Comparison of ENCODE assay signal across 8 cellular contexts in genomic region chr15:63048986-63049665, GRCh38. TPM values are rescaled to one million over a fixed set of nuclear protein-coding genes. Genes with fewer than 3 reads are reported as not detected.
A peak's percentile ranks its signal among the peaks of the same experiment; 100 is the strongest.
DNase-seq lines count a peak whose midpoint lies in the region; ATAC-seq and TF ChIP-seq lines count a peak whose summit lies in the region.

No MANE protein-coding gene starts in this region.

- peak overlapping the region; percentile 85 for H3K4me3 Mint-ChIP-seq in activated naive CD8-positive, alpha-beta T cell treated with anti-CD3 and anti-CD28 coated beads for 36 hours

- no peaks in the 10 kb centered on the region for H3K9me3 Mint-ChIP-seq in activated naive CD8-positive, alpha-beta T cell treated with anti-CD3 and anti-CD28 coated beads for 36 hours

- H3K27me3 ChIP-seq in ovary, result no peaks in the 10 kb centered on the region

- H3K36me3 Mint-ChIP-seq in activated naive CD8-positive, alpha-beta T cell treated with anti-CD3 and anti-CD28 coated beads for 36 hours, result no peaks in the 10 kb centered on the region

- H3K4me3 ChIP-seq in ovary, result peak overlapping the region; percentile 93

- ATAC-seq in HG02763 (IDR thresholded peaks at IDR 0.05; ENCODE audit: unreplicated experiment) (peak; percentile 4), Right ventricle myocardium superior (ENCODE audit: poor library complexity) (peak; percentile 2), GM21447 (IDR thresholded peaks at IDR 0.05; ENCODE audit: unreplicated experiment) (no peak)

- no peak for TF ChIP-seq POLR2A in ovary (IDR thresholded peaks at IDR 0.05)

- peaks cover 18% of the 10 kb centered on the region for H3K4me1 ChIP-seq in ovary (ENCODE audit: insufficient read depth)

- peak overlapping the region; percentile 41 to 85 for H3K27ac ChIP-seq in ovary

- no peak for TF ChIP-seq EP300 in ovary (IDR thresholded peaks at IDR 0.05)

- no peak for TF ChIP-seq CTCF in ovary (IDR thresholded peaks at IDR 0.05)

- intact Hi-C loops in Right ventricle myocardium superior (cut with DNase I) (loop anchor here (2.0 kb wide), 1 partner anchor 44 kb away; no protein-coding TSS in a partner anchor), ovary (cut with DNase I) (loop anchor here (5.0 to 10.0 kb wide), 4 partner anchors 43 to 204 kb away; partner anchors contain the start of gene RPS27L (in 1 of the 4))

- H3K9me3 ChIP-seq in ovary, result no peaks in the 10 kb centered on the region

- no peaks in the 10 kb centered on the region for H3K36me3 ChIP-seq in ovary

- peaks cover 33% of the 10 kb centered on the region for H3K27me3 Mint-ChIP-seq in activated naive CD8-positive, alpha-beta T cell treated with anti-CD3 and anti-CD28 coated beads for 36 hours

- DNase-seq in CD1c-positive myeloid dendritic cell (ENCODE audit: extremely low spot score), result peak; percentile 11
- peak; percentile 52 for DNase-seq in RKO (ENCODE audit: low spot score)
- peak; percentile 22 for DNase-seq in activated naive CD8-positive, alpha-beta T cell treated with anti-CD3 and anti-CD28 coated beads for 36 hours
- peak; percentile 79 for DNase-seq in Right ventricle myocardium superior
- DNase-seq in ovary, result peak in 4 of 5 donors; percentile 47 to 69 (median 56)
- DNase-seq in epidermal melanocyte (ENCODE audit: insufficient read length, low spot score), result no peak

- 2 to 5% (median 5%) methylated on average over 26 of the region's 26 CpGs for WGBS in ovary, 3 donors

- peak overlapping the region; percentile 31 for H3K27ac Mint-ChIP-seq in activated naive CD8-positive, alpha-beta T cell treated with anti-CD3 and anti-CD28 coated beads for 36 hours

- H3K4me1 Mint-ChIP-seq in activated naive CD8-positive, alpha-beta T cell treated with anti-CD3 and anti-CD28 coated beads for 36 hours, result peaks cover 13% of the 10 kb centered on the region

RNA-seq across cellular contexts. Expression of gene TPM1, which starts 6.6 kb away (rescaled TPM):
- total RNA-seq in activated naive CD8-positive, alpha-beta T cell treated with anti-CD3 and anti-CD28 coated beads for 36 hours, result 1 to 10 TPM; 5.1 to 5.4 TPM
- total RNA-seq in Right ventricle myocardium superior, result 12,703 TPM
- total RNA-seq in ovary, result 100 to 1,000 TPM; 204 to 695 (median 319) TPM
- 100 to 1,000 TPM; 332 to 676 TPM for polyA plus RNA-seq in ovary

Comparison
In these comparisons a context has a peak if more than half of its experiments do, and no peak if none do; other contexts are left out.
1. RNA of gene TPM1, which starts 6.6 kb away (total RNA-seq): 12,703 TPM in Right ventricle myocardium superior (single experiment) and 204 to 695 TPM in ovary; 5.1 to 5.4 TPM in activated naive CD8-positive, alpha-beta T cell treated with anti-CD3 and anti-CD28 coated beads for 36 hours; every median in the first group is over 10 times any median in the second.